ENCODE assay signal across 2 cellular contexts in genomic region chr17:45009676-45010467, GRCh38.
TF ChIP-seq lines count a peak whose summit lies in the region.

No MANE protein-coding gene starts in this region.

TF ChIP-seq in HEK293, 187 proteins besides CTCF, POLR2A, EP300 and RAD21:
- TF ChIP-seq ZNF544 (tag by site-specific recombination; IDR thresholded peaks at IDR 0.05) = 0 out of 2 replicates have a peak, but pooled peaks have one; percentile 34
- TF ChIP-seq ZNF302 (tag by site-specific recombination; IDR thresholded peaks at IDR 0.05; ENCODE audit: low read depth) = no peak
- peak; percentile 43 for TF ChIP-seq EGR2 (tag by site-specific recombination; IDR thresholded peaks at IDR 0.05; ENCODE audit: low read depth)

TF ChIP-seq in HepG2, 621 proteins besides CTCF, POLR2A, EP300 and RAD21:
- peak; percentile 87 for TF ChIP-seq LCORL (IDR thresholded peaks at IDR 0.05)
- no peak for TF ChIP-seq LCORL (CRISPR knock-in tag; IDR thresholded peaks at IDR 0.05)
- TF ChIP-seq ZSCAN22 (CRISPR knock-in tag; IDR thresholded peaks at IDR 0.05) = peak; percentile 94
- TF ChIP-seq ZC3H13 (CRISPR knock-in tag; IDR thresholded peaks at IDR 0.05) = no peak
TF ChIP-seq in HepG2: peak in this region for 2.
